ENCODE assay signal across 25 cellular contexts in the genomic region with DNA sequence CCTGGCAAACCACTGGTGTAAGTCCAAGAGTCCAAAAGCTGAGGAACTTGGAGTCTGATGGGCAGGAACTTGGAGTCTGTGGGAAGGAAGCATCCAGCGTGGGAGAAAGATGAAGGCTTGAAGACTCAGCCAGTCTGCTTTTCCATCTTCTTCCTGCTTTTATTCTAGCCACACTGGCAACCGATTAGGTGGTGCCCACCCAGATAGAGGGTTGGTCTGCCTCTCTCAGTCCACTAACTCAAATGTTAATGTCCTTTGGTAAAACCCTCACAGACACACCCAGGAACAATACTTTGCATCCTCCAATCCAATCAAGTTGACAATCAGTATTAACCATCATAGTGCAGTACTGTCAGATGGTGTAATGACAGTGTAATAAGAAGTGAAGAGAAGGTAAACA.
"Had no signal": no experiment of that assay in that cellular context is flagged by ENCODE, and none has a peak within 500 bp of the region (broad histone marks: within the 10 kb centered on the region; RNA-seq: fewer than 3 reads in every experiment).

No MANE protein-coding gene starts in this region.

- ATAC-seq: natural killer cell; psoas muscle; right cardiac atrium; right lobe of liver; stimulated activated effector memory CD8-positive, alpha-beta T cell treated with anti-CD3 and anti-CD28 coated beads, Interleukin-12 subunit alpha, Interleukin-12 subunit beta, amount 100 ng/mL, for 72 hours; stimulated activated naive B cell treated with anti-CD40 and anti-IgM and Interleukin-4, amounts not matched to agents 10 μg/mL and 1 μg/mL and 100 μg/mL, for 72 hours had no signal

- H3K79me2 ChIP-seq: parathyroid adenoma had no signal

- H2AFZ ChIP-seq: parathyroid adenoma had no signal

- H3K27me3 ChIP-seq: neutrophil, ovary, right lobe of liver, sigmoid colon, stomach, thyroid gland, tibial nerve, upper lobe of left lung, uterus had no signal

- H3K9me3 ChIP-seq: neutrophil, ovary, psoas muscle, right lobe of liver, sigmoid colon, thoracic aorta, thyroid gland, tibial nerve, upper lobe of left lung, uterus had no signal

- H3K27ac ChIP-seq: neutrophil, ovary, parathyroid adenoma, psoas muscle, right lobe of liver, sigmoid colon, stomach, thoracic aorta, thyroid gland, tibial nerve, upper lobe of left lung, uterus had no signal

- DNase-seq: naive B cell; natural killer cell; nucleus accumbens; ovary; posterior cingulate gyrus; psoas muscle; right cardiac atrium; right lobe of liver; sigmoid colon; small intestine; stimulated activated CD4-positive, alpha-beta T cell treated with anti-CD3 and anti-CD28 coated beads, Interleukin-15, amount 100 ng/mL, for 24 hours; stimulated activated CD4-positive, alpha-beta T cell treated with anti-CD3 and anti-CD28 coated beads, Interleukin-2, amount 100 ng/mL, for 24 hours; stimulated activated CD4-positive, alpha-beta T cell treated with anti-CD3 and anti-CD28 coated beads, Interleukin-2, amount 100 ng/mL, for 48 hours; stimulated activated CD4-positive, alpha-beta T cell treated with anti-CD3 and anti-CD28 coated beads, Interleukin-4, amount 100 ng/mL, for 24 hours; stimulated activated naive B cell treated with anti-CD40 and anti-IgM and Interleukin-4, amounts not matched to agents 10 μg/mL and 1 μg/mL and 100 μg/mL, for 72 hours; stimulated activated naive CD4-positive, alpha-beta T cell treated with Interleukin-2 at 50 U/mL for 16 hours; stomach; thyroid gland; upper lobe of left lung; uterus had no signal

- H3K4me3 ChIP-seq: ovary, psoas muscle, right lobe of liver, sigmoid colon, stomach, thoracic aorta, thyroid gland, tibial nerve, upper lobe of left lung, uterus had no signal

- H3K36me3 ChIP-seq: neutrophil, ovary, right lobe of liver, sigmoid colon, stomach, thoracic aorta, thyroid gland, tibial nerve, upper lobe of left lung, uterus had no signal

- FAIRE-seq: small intestine had no signal

- H3K4me1 ChIP-seq: parathyroid adenoma, psoas muscle, right lobe of liver, sigmoid colon, stomach, tibial nerve, upper lobe of left lung, uterus had no signal

- H3K9ac ChIP-seq: parathyroid adenoma had no signal
